ENCODE assay signal across 13 cellular contexts in genomic region chr19:46397801-46398479, GRCh38. TPM values are rescaled to one million over a fixed set of nuclear protein-coding genes. Genes with fewer than 3 reads are reported as not detected.
"Had no signal": no experiment of that assay in that cellular context is flagged by ENCODE, and none has a peak within 500 bp of the region (broad histone marks: within the 10 kb centered on the region; RNA-seq: fewer than 3 reads in every experiment).

No MANE protein-coding gene starts in this region.

RNA-seq across cellular contexts. Expression of gene CCDC8, which starts 15.4 kb away (rescaled TPM):
- total RNA-seq: activated CD4-positive, alpha-beta memory T cell treated with anti-CD3 and anti-CD28 coated beads for 36 hours; activated CD4-positive, alpha-beta T cell treated with anti-CD3 and anti-CD28 coated beads for 36 hours; activated CD4-positive, alpha-beta T cell treated with anti-CD3 and anti-CD28 coated beads, Interleukin-2, amount 10 ng/mL, durations not matched to agents 24 days and 14 days; activated CD8-positive, alpha-beta memory T cell treated with anti-CD3 and anti-CD28 coated beads for 36 hours; activated CD8-positive, alpha-beta memory T cell treated with anti-CD3 and anti-CD28 coated beads, Interleukin-2, amount 10 ng/mL, durations not matched to agents 7 days and 5 days; activated CD8-positive, alpha-beta T cell treated with anti-CD3 and anti-CD28 coated beads, Interleukin-2, amount 10 ng/mL, durations not matched to agents 7 days and 5 days; activated T-helper 1 cell treated with anti-CD3 and anti-CD28 coated beads, Interleukin-12 subunit alpha, Interleukin-12 subunit beta, Interleukin-2, Interleukin-4 antibody, amounts not matched to agents 30 ng/mL and 10 ng/mL and 1 ng/mL, durations not matched to agents 14 hours and 24 hours and 36 hours; activated T-helper 2 cell treated with anti-CD3 and anti-CD28 coated beads, Interferon-gamma antibody, Interleukin-2, Interleukin-4, amounts not matched to agents 10 μg/mL and 5 μg/mL and 100 μg/mL, durations not matched to agents 14 hours and 24 hours and 36 hours; T-helper 17 cell had no signal

RNA-seq across cellular contexts. Expression of gene PNMA8C, which starts 30.8 kb away (rescaled TPM):
- total RNA-seq: activated CD4-positive, alpha-beta memory T cell treated with anti-CD3 and anti-CD28 coated beads for 36 hours; activated CD4-positive, alpha-beta T cell treated with anti-CD3 and anti-CD28 coated beads for 36 hours; activated CD4-positive, alpha-beta T cell treated with anti-CD3 and anti-CD28 coated beads, Interleukin-2, amount 10 ng/mL, durations not matched to agents 24 days and 14 days; activated CD8-positive, alpha-beta memory T cell treated with anti-CD3 and anti-CD28 coated beads for 36 hours; activated CD8-positive, alpha-beta memory T cell treated with anti-CD3 and anti-CD28 coated beads, Interleukin-2, amount 10 ng/mL, durations not matched to agents 7 days and 5 days; activated T-helper 1 cell treated with anti-CD3 and anti-CD28 coated beads, Interleukin-12 subunit alpha, Interleukin-12 subunit beta, Interleukin-2, Interleukin-4 antibody, amounts not matched to agents 30 ng/mL and 10 ng/mL and 1 ng/mL, durations not matched to agents 14 hours and 24 hours and 36 hours; activated T-helper 2 cell treated with anti-CD3 and anti-CD28 coated beads, Interferon-gamma antibody, Interleukin-2, Interleukin-4, amounts not matched to agents 10 μg/mL and 5 μg/mL and 100 μg/mL, durations not matched to agents 14 hours and 24 hours and 36 hours; body of pancreas; dermis blood vessel endothelial cell; foreskin keratinocyte; gastrocnemius medialis had no signal
- polyA plus RNA-seq: foreskin keratinocyte had no signal
